ENCODE assay signal across 17 cellular contexts in the genomic region with DNA sequence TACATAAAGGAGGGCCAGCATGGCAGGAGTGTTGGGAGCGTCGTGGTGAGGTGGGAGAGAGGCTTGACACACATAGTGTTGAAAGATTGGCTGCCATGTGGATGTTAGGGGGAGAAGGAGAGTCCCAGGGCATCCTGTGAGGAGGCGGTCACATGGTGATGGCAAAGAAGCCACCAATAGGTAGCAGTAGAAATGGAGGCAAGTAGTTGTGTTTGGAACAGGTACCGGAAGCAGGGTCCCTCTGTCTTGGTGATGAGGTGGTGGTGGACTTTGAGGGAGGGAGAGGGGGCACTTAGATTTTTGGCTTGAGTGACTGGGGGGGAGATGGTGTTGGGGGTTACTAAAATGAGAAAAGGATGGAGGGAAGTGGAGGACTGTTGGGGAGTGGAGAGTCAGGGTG.
"Had no signal": no experiment of that assay in that cellular context is flagged by ENCODE, and none has a peak within 500 bp of the region (broad histone marks: within the 10 kb centered on the region; RNA-seq: fewer than 3 reads in every experiment).

No MANE protein-coding gene starts in this region.

- H3K27ac ChIP-seq: adrenal gland, epithelial cell of prostate, heart right ventricle, prostate gland, upper lobe of right lung, VCaP had no signal

- H3K4me1 Mint-ChIP-seq: activated CD4-positive, alpha-beta memory T cell treated with anti-CD3 and anti-CD28 coated beads, Interleukin-2, amount 10 ng/mL, durations not matched to agents 7 days and 5 days; activated CD4-positive, alpha-beta T cell treated with anti-CD3 and anti-CD28 coated beads for 36 hours; activated naive CD4-positive, alpha-beta T cell treated with anti-CD3 and anti-CD28 coated beads, Interleukin-2, amount 50 U/mL, for 24 hours; central memory CD8-positive, alpha-beta T cell had no signal

- H3K4me3 Mint-ChIP-seq: activated CD4-positive, alpha-beta memory T cell treated with anti-CD3 and anti-CD28 coated beads, Interleukin-2, amount 10 ng/mL, durations not matched to agents 7 days and 5 days; activated CD4-positive, alpha-beta T cell treated with anti-CD3 and anti-CD28 coated beads for 36 hours; activated naive CD4-positive, alpha-beta T cell treated with anti-CD3 and anti-CD28 coated beads, Interleukin-2, amount 50 U/mL, for 24 hours; activated T-cell treated with anti-CD3 and anti-CD28 coated beads, Interleukin-2, amount 50 U/mL, for 24 hours; central memory CD8-positive, alpha-beta T cell had no signal

- H3K4me1 ChIP-seq: prostate gland, upper lobe of right lung had no signal

- DNase-seq: activated CD4-positive, alpha-beta memory T cell treated with anti-CD3 and anti-CD28 coated beads, Interleukin-2, amount 10 ng/mL, durations not matched to agents 7 days and 5 days; activated CD4-positive, alpha-beta T cell treated with anti-CD3 and anti-CD28 coated beads for 36 hours; activated effector memory CD4-positive, alpha-beta T cell treated with Interleukin-2 at 50 U/mL for 16 hours; activated T-cell treated with anti-CD3 and anti-CD28 coated beads, Interleukin-2, amount 50 U/mL, for 24 hours; effector memory CD4-positive, alpha-beta T cell; heart right ventricle; stimulated activated naive CD8-positive, alpha-beta T cell treated with anti-CD3 and anti-CD28 coated beads, Interleukin-15, Interleukin-2, amounts not matched to agents 100 U/mL and 50 U/mL, for 24 hours; T-helper 1 cell; upper lobe of right lung had no signal

- H3K27me3 ChIP-seq: adrenal gland, gastroesophageal sphincter, heart right ventricle, upper lobe of right lung had no signal

- ATAC-seq: activated CD4-positive, alpha-beta T cell treated with anti-CD3 and anti-CD28 coated beads for 36 hours; SK-N-SH treated with all-trans-retinoic acid at 6 μM for 48 hours; stimulated activated naive CD8-positive, alpha-beta T cell treated with anti-CD3 and anti-CD28 coated beads, Interleukin-15, Interleukin-2, amounts not matched to agents 100 U/mL and 50 U/mL, for 24 hours; upper lobe of right lung had no signal

- H3K9me3 ChIP-seq: adrenal gland, prostate gland, upper lobe of right lung had no signal

- H3K36me3 ChIP-seq: adrenal gland, prostate gland, upper lobe of right lung had no signal

- H3K27ac Mint-ChIP-seq: activated CD4-positive, alpha-beta memory T cell treated with anti-CD3 and anti-CD28 coated beads, Interleukin-2, amount 10 ng/mL, durations not matched to agents 7 days and 5 days; activated CD4-positive, alpha-beta T cell treated with anti-CD3 and anti-CD28 coated beads for 36 hours; activated naive CD4-positive, alpha-beta T cell treated with anti-CD3 and anti-CD28 coated beads, Interleukin-2, amount 50 U/mL, for 24 hours; activated T-cell treated with anti-CD3 and anti-CD28 coated beads, Interleukin-2, amount 50 U/mL, for 24 hours had no signal

- H3K9me3 Mint-ChIP-seq: activated CD4-positive, alpha-beta memory T cell treated with anti-CD3 and anti-CD28 coated beads, Interleukin-2, amount 10 ng/mL, durations not matched to agents 7 days and 5 days; activated naive CD4-positive, alpha-beta T cell treated with anti-CD3 and anti-CD28 coated beads, Interleukin-2, amount 50 U/mL, for 24 hours; central memory CD8-positive, alpha-beta T cell had no signal

- H3K4me3 ChIP-seq: adrenal gland, gastroesophageal sphincter, heart right ventricle, prostate gland, upper lobe of right lung had no signal

- H3K36me3 Mint-ChIP-seq: activated naive CD4-positive, alpha-beta T cell treated with anti-CD3 and anti-CD28 coated beads, Interleukin-2, amount 50 U/mL, for 24 hours had no signal
